In genomic region chr2:46849741-46850474, GRCh38 we compare ENCODE assay signal across 10 cellular contexts.
DNase-seq lines count a peak whose midpoint lies in the region; ATAC-seq and TF ChIP-seq lines count a peak whose summit lies in the region.
"Had no signal": no experiment of that assay in that cellular context is flagged by ENCODE, and none has a peak within 500 bp of the region (broad histone marks: within the 10 kb centered on the region; RNA-seq: fewer than 3 reads in every experiment).

No MANE protein-coding gene starts in this region.

- TF ChIP-seq CTCF in chondrocyte (IDR thresholded peaks at IDR 0.05): no peak
- TF ChIP-seq CTCF in left lung (IDR thresholded peaks at IDR 0.05): no peak

- H3K4me3 Mint-ChIP-seq in chondrocyte (ENCODE audit: unreplicated experiment): peak overlapping the region; percentile 9
- H3K4me3 Mint-ChIP-seq: activated naive CD4-positive, alpha-beta T cell treated with anti-CD3 and anti-CD28 coated beads, Interleukin-2, amount 10 ng/mL, durations not matched to agents 7 days and 5 days had no signal

- peak; percentile 21 for DNase-seq in NCI-H2227 (lab: John Stamatoyannopoulos, UW; ENCODE audit: unreplicated experiment)
- DNase-seq in chondrocyte (ENCODE audit: low spot score): no peak
- peak in 1 of 2 donors; percentile 66 for DNase-seq in left lung
- no peak for DNase-seq in nucleus accumbens (lab: John Stamatoyannopoulos, UW)
- DNase-seq in HPDE6-E6E7 (ENCODE audit: extremely low spot score): no peak
- no peak for DNase-seq in NCI-H345 treated with DMSO at 0.1 percent for 48 hours (lab: John Stamatoyannopoulos, UW; ENCODE audit: unreplicated experiment)
- DNase-seq: activated naive CD4-positive, alpha-beta T cell treated with anti-CD3 and anti-CD28 coated beads, Interleukin-2, amount 10 ng/mL, durations not matched to agents 7 days and 5 days; SW 1271 had no signal

- no peaks in the 10 kb centered on the region for H3K36me3 Mint-ChIP-seq in chondrocyte (ENCODE audit: low read depth)
- H3K36me3 Mint-ChIP-seq: activated naive CD4-positive, alpha-beta T cell treated with anti-CD3 and anti-CD28 coated beads, Interleukin-2, amount 10 ng/mL, durations not matched to agents 7 days and 5 days had no signal

- ATAC-seq in left lung: peak; percentile 40
- no peak for ATAC-seq in GM18502 (IDR thresholded peaks at IDR 0.05; ENCODE audit: poor library complexity, unreplicated experiment)

- peaks cover 7% of the 10 kb centered on the region for H3K9me3 Mint-ChIP-seq in chondrocyte (ENCODE audit: low read depth)
- H3K9me3 Mint-ChIP-seq: activated naive CD4-positive, alpha-beta T cell treated with anti-CD3 and anti-CD28 coated beads, Interleukin-2, amount 10 ng/mL, durations not matched to agents 7 days and 5 days had no signal

- peak overlapping the region; percentile 96 for H3K27ac Mint-ChIP-seq in chondrocyte (ENCODE audit: unreplicated experiment)
- H3K27ac Mint-ChIP-seq: activated naive CD4-positive, alpha-beta T cell treated with anti-CD3 and anti-CD28 coated beads, Interleukin-2, amount 10 ng/mL, durations not matched to agents 7 days and 5 days had no signal

- peaks cover 87% of the 10 kb centered on the region for H3K4me1 Mint-ChIP-seq in chondrocyte (ENCODE audit: low read depth)
- H3K4me1 Mint-ChIP-seq: activated naive CD4-positive, alpha-beta T cell treated with anti-CD3 and anti-CD28 coated beads, Interleukin-2, amount 10 ng/mL, durations not matched to agents 7 days and 5 days had no signal

- H3K4me3 ChIP-seq in left lung (no peak overlapping the region), thymus (ENCODE audit: low read length) (no peak overlapping the region)

- no peaks in the 10 kb centered on the region for H3K27me3 Mint-ChIP-seq in chondrocyte (ENCODE audit: low read depth)

- H3K4me1 ChIP-seq in left lung: peaks cover 48 to 67% of the 10 kb centered on the region in 2 donors
- H3K4me1 ChIP-seq in thymus (ENCODE audit: control insufficient read depth, insufficient read depth, low read length): no peaks in the 10 kb centered on the region

- H3K9me3 ChIP-seq in left lung: no peaks in the 10 kb centered on the region
- H3K9me3 ChIP-seq in thymus (ENCODE audit: control insufficient read depth): no peaks in the 10 kb centered on the region

- intact Hi-C loops in left lung (cut with DNase I): no loop called here

- H3K36me3 ChIP-seq in left lung (no peaks in the 10 kb centered on the region), thymus (ENCODE audit: control insufficient read depth, insufficient read depth) (no peaks in the 10 kb centered on the region)

- H3K27me3 ChIP-seq in left lung (no peaks in the 10 kb centered on the region), thymus (ENCODE audit: control insufficient read depth, insufficient read depth) (no peaks in the 10 kb centered on the region)

- peak overlapping the region; percentile 30 to 90 for H3K27ac ChIP-seq in left lung
- peak overlapping the region; percentile 36 for H3K27ac ChIP-seq in thymus (ENCODE audit: low read depth)

- WGBS in thymus: 80% methylated on average over 11 of the region's 11 CpGs
